ENCODE assay signal across 8 cellular contexts in genomic region chr3:87145553-87145952, GRCh38.
DNase-seq lines count a peak whose midpoint lies in the region; ATAC-seq, FAIRE-seq and TF ChIP-seq lines count a peak whose summit lies in the region.

No MANE protein-coding gene starts in this region.

- CTCF ChIA-PET in Calu3 (lab: Charles Lee): no interaction called here

- H3K4me3 Mint-ChIP-seq in Calu3 (ENCODE audit: low read depth, unreplicated experiment): no peak overlapping the region
- no peak overlapping the region for H3K4me3 Mint-ChIP-seq in stimulated activated naive B cell treated with anti-CD40 and anti-IgM and Interleukin-4, amounts not matched to agents 10 μg/mL and 1 μg/mL and 100 μg/mL, for 72 hours
- no peak overlapping the region for H3K4me3 Mint-ChIP-seq in natural killer cell treated with Interleukin-12 subunit alpha and Interleukin-12 subunit beta and Interleukin-15 and Interleukin-18, amount 100 ng/mL, for 72 hours

- ATAC-seq in GM18907 (IDR thresholded peaks at IDR 0.05; ENCODE audit: unreplicated experiment) (peak; percentile 66), HG03520 (IDR thresholded peaks at IDR 0.05; ENCODE audit: unreplicated experiment) (peak; percentile 56), GM19455 (IDR thresholded peaks at IDR 0.05; ENCODE audit: unreplicated experiment) (no peak)
- peak; percentile 46 to 50 for ATAC-seq in stimulated activated naive B cell treated with anti-CD40 and anti-IgM and Interleukin-4, amounts not matched to agents 10 μg/mL and 1 μg/mL and 100 μg/mL, for 72 hours (replicated peaks)
- no peak for ATAC-seq in natural killer cell treated with Interleukin-12 subunit alpha and Interleukin-12 subunit beta and Interleukin-15 and Interleukin-18, amount 100 ng/mL, for 72 hours

- TF ChIP-seq CTCF in Calu3 (IDR thresholded peaks at IDR 0.05; ENCODE audit: unreplicated experiment): no peak
- peak; percentile 50 for TF ChIP-seq CTCF in bronchial epithelial cell (IDR thresholded peaks at IDR 0.05; ENCODE audit: insufficient read depth, low read length, severe bottlenecking)

- BruUV-seq in Calu3 (replicated peaks; lab: Mats Ljungman, UMichigan): no TSS peak

- H3K9me3 Mint-ChIP-seq in Calu3 (ENCODE audit: low read depth, unreplicated experiment): peaks cover 9% of the 10 kb centered on the region
- peaks cover 14 to 22% of the 10 kb centered on the region in 2 donors for H3K9me3 Mint-ChIP-seq in stimulated activated naive B cell treated with anti-CD40 and anti-IgM and Interleukin-4, amounts not matched to agents 10 μg/mL and 1 μg/mL and 100 μg/mL, for 72 hours
- H3K9me3 Mint-ChIP-seq in natural killer cell treated with Interleukin-12 subunit alpha and Interleukin-12 subunit beta and Interleukin-15 and Interleukin-18, amount 100 ng/mL, for 72 hours: peaks cover 9% of the 10 kb centered on the region

- DNase-seq in Calu3 (peak; percentile 27), bronchial epithelial cell (ENCODE audit: low read depth) (peak; percentile 27), frontal cortex (ENCODE audit: low spot score in 2 of 2) (no peak)
- no peak for DNase-seq in stimulated activated naive B cell treated with anti-CD40 and anti-IgM and Interleukin-4, amounts not matched to agents 10 μg/mL and 1 μg/mL and 100 μg/mL, for 72 hours
- DNase-seq in natural killer cell treated with Interleukin-12 subunit alpha and Interleukin-12 subunit beta and Interleukin-15 and Interleukin-18, amount 100 ng/mL, for 72 hours (ENCODE audit: low spot score): no peak

- no peak for FAIRE-seq in bronchial epithelial cell (lab: Jason Lieb, UNC)
- FAIRE-seq in frontal cortex (lab: Jason Lieb, UNC): no peak

- no peak overlapping the region for H3K27ac Mint-ChIP-seq in Calu3 (ENCODE audit: unreplicated experiment)
- H3K27ac Mint-ChIP-seq in stimulated activated naive B cell treated with anti-CD40 and anti-IgM and Interleukin-4, amounts not matched to agents 10 μg/mL and 1 μg/mL and 100 μg/mL, for 72 hours: no peak overlapping the region
- H3K27ac Mint-ChIP-seq in natural killer cell treated with Interleukin-12 subunit alpha and Interleukin-12 subunit beta and Interleukin-15 and Interleukin-18, amount 100 ng/mL, for 72 hours: no peak overlapping the region

- no peaks in the 10 kb centered on the region for H3K4me1 Mint-ChIP-seq in Calu3 (ENCODE audit: low read depth, unreplicated experiment)
- H3K4me1 Mint-ChIP-seq in stimulated activated naive B cell treated with anti-CD40 and anti-IgM and Interleukin-4, amounts not matched to agents 10 μg/mL and 1 μg/mL and 100 μg/mL, for 72 hours: no peaks in the 10 kb centered on the region
- H3K4me1 Mint-ChIP-seq in natural killer cell treated with Interleukin-12 subunit alpha and Interleukin-12 subunit beta and Interleukin-15 and Interleukin-18, amount 100 ng/mL, for 72 hours (ENCODE audit: low read depth in 2 of 2): no peaks in the 10 kb centered on the region

- no peaks in the 10 kb centered on the region for H3K27me3 ChIP-seq in bronchial epithelial cell (ENCODE audit: control insufficient read depth, insufficient read depth, low read length)

- no peaks in the 10 kb centered on the region for H3K27me3 Mint-ChIP-seq in Calu3 (ENCODE audit: unreplicated experiment)
- peaks cover 0 to 7% of the 10 kb centered on the region in 2 donors for H3K27me3 Mint-ChIP-seq in stimulated activated naive B cell treated with anti-CD40 and anti-IgM and Interleukin-4, amounts not matched to agents 10 μg/mL and 1 μg/mL and 100 μg/mL, for 72 hours
- no peaks in the 10 kb centered on the region for H3K27me3 Mint-ChIP-seq in natural killer cell treated with Interleukin-12 subunit alpha and Interleukin-12 subunit beta and Interleukin-15 and Interleukin-18, amount 100 ng/mL, for 72 hours

- no peak overlapping the region for H3K4me3 ChIP-seq in bronchial epithelial cell (ENCODE audit: low read depth, low read length)

- no peaks in the 10 kb centered on the region for H3K36me3 Mint-ChIP-seq in Calu3 (ENCODE audit: insufficient read depth, unreplicated experiment)
- H3K36me3 Mint-ChIP-seq in stimulated activated naive B cell treated with anti-CD40 and anti-IgM and Interleukin-4, amounts not matched to agents 10 μg/mL and 1 μg/mL and 100 μg/mL, for 72 hours: no peaks in the 10 kb centered on the region
- peaks cover 7% of the 10 kb centered on the region for H3K36me3 Mint-ChIP-seq in natural killer cell treated with Interleukin-12 subunit alpha and Interleukin-12 subunit beta and Interleukin-15 and Interleukin-18, amount 100 ng/mL, for 72 hours

- H3K36me3 ChIP-seq in bronchial epithelial cell (ENCODE audit: control insufficient read depth, insufficient read depth, low read length): no peaks in the 10 kb centered on the region

- intact Hi-C loops in Calu3 (cut with micrococcal nuclease; ENCODE audit: unreplicated experiment): no loop called here

Comparison
In these comparisons a context has a peak if more than half of its experiments do, and no peak if none do; other contexts are left out.
1. DNase-seq: peak in Calu3 (single experiment) and bronchial epithelial cell (single experiment); none in stimulated activated naive B cell treated with anti-CD40 and anti-IgM and Interleukin-4, amounts not matched to agents 10 μg/mL and 1 μg/mL and 100 μg/mL, for 72 hours (single experiment), natural killer cell treated with Interleukin-12 subunit alpha and Interleukin-12 subunit beta and Interleukin-15 and Interleukin-18, amount 100 ng/mL, for 72 hours (single experiment) and frontal cortex (0 of 2).
2. ATAC-seq: peak in GM18907 (single experiment), HG03520 (single experiment) and stimulated activated naive B cell treated with anti-CD40 and anti-IgM and Interleukin-4, amounts not matched to agents 10 μg/mL and 1 μg/mL and 100 μg/mL, for 72 hours (2 of 2); none in natural killer cell treated with Interleukin-12 subunit alpha and Interleukin-12 subunit beta and Interleukin-15 and Interleukin-18, amount 100 ng/mL, for 72 hours (0 of 2) and GM19455 (single experiment).